Comparison of ENCODE assay signal across 37 cellular contexts in genomic region chr18:23249348-23249747, GRCh38.
"Had no signal": no experiment of that assay in that cellular context is flagged by ENCODE, and none has a peak within 500 bp of the region (broad histone marks: within the 10 kb centered on the region; RNA-seq: fewer than 3 reads in every experiment).

No MANE protein-coding gene starts in this region.

- H3K36me3 ChIP-seq: cardiac muscle cell, WERI-Rb-1 had no signal

- DNase-seq: activated CD4-positive, alpha-beta memory T cell treated with anti-CD3 and anti-CD28 coated beads, Interleukin-2, amount 10 ng/mL, durations not matched to agents 7 days and 5 days; activated CD4-positive, alpha-beta T cell treated with anti-CD3 and anti-CD28 coated beads for 1 hour; activated CD4-positive, alpha-beta T cell treated with anti-CD3 and anti-CD28 coated beads for 48 hours; activated CD4-positive, CD25-positive, alpha-beta regulatory T cell; activated CD8-positive, alpha-beta memory T cell treated with anti-CD3 and anti-CD28 coated beads for 24 hours; activated CD8-positive, alpha-beta memory T cell treated with anti-CD3 and anti-CD28 coated beads, Interleukin-2, amount 10 ng/mL, durations not matched to agents 7 days and 5 days; activated CD8-positive, alpha-beta memory T cell treated with anti-CD3 and anti-CD28 coated beads, Interleukin-2, amount 50 U/mL, for 48 hours; activated effector memory CD4-positive, alpha-beta T cell treated with anti-CD3 and anti-CD28 coated beads, Interleukin-2, amount 50 U/mL, for 16 hours; activated naive CD4-positive, alpha-beta T cell; activated naive CD4-positive, alpha-beta T cell treated with anti-CD3 and anti-CD28 coated beads, Interleukin-2, amount 50 U/mL, for 16 hours; activated naive CD8-positive, alpha-beta T cell treated with anti-CD3 and anti-CD28 coated beads for 36 hours; activated T-cell treated with anti-CD3 and anti-CD28 coated beads, Interleukin-2, amount 50 U/mL, for 72 hours; amniotic stem cell; aorta; brain microvascular endothelial cell; Kasumi-1; KG1; MM.1S; NCI-H1092 treated with DMSO at 0.1 percent for 48 hours; NCI-H146; NCI-H187; NCI-H2029 treated with DMSO at 0.1 percent for 48 hours; NCI-H2107; NCI-H2171; NCI-H510A; NCI-H526; NCI-H748 treated with DMSO at 0.1 percent for 48 hours; NK-92 treated with Interleukin-12 subunit alpha and Interleukin-12 subunit beta, amount 100 ng/mL, for 24 hours; PC-3; Peyer's patch; RPMI8226; SW 1271; T1000; WERI-Rb-1 had no signal

- ATAC-seq: activated CD8-positive, alpha-beta memory T cell treated with anti-CD3 and anti-CD28 coated beads, Interleukin-2, amount 10 ng/mL, durations not matched to agents 7 days and 5 days; activated T-cell treated with anti-CD3 and anti-CD28 coated beads, Interleukin-2, amount 50 U/mL, for 72 hours; activated T-helper 17 cell treated with anti-CD3 and anti-CD28 coated beads, Interleukin-2, amount 50 U/mL, for 72 hours; PC-3; Right ventricle myocardium inferior had no signal

- H3K4me3 ChIP-seq: cardiac muscle cell, Peyer's patch had no signal

- H3K27ac ChIP-seq: brain microvascular endothelial cell, cardiac muscle cell, Peyer's patch, WERI-Rb-1 had no signal

- H3K27me3 ChIP-seq: brain microvascular endothelial cell, cardiac muscle cell, Peyer's patch had no signal

- H3K9me3 ChIP-seq: Peyer's patch had no signal

- H3K4me1 ChIP-seq: Peyer's patch had no signal
